In genomic region chr19:14162871-14163297, GRCh38 we compare ENCODE assay signal across 18 cellular contexts. TPM values are rescaled to one million over a fixed set of nuclear protein-coding genes. Genes with fewer than 3 reads are reported as not detected.
DNase-seq lines count a peak whose midpoint lies in the region; ATAC-seq, FAIRE-seq and TF ChIP-seq lines count a peak whose summit lies in the region.
"Had no signal": no experiment of that assay in that cellular context is flagged by ENCODE, and none has a peak within 500 bp of the region (broad histone marks: within the 10 kb centered on the region; RNA-seq: fewer than 3 reads in every experiment).

No MANE protein-coding gene starts in this region.

- H3K23ac ChIP-seq in mesenchymal stem cell (ENCODE audit: low read length in 2 of 2), result no peak overlapping the region

- no peak overlapping the region for H3K14ac ChIP-seq in mesenchymal stem cell (ENCODE audit: low read length in 2 of 2)

- H2BK12ac ChIP-seq in mesenchymal stem cell (ENCODE audit: low read length in 2 of 2), result no peak overlapping the region

- H3K36me3 Mint-ChIP-seq in MCF 10A (ENCODE audit: insufficient read depth, unreplicated experiment) (peaks cover 24% of the 10 kb centered on the region), Calu3 (ENCODE audit: insufficient read depth, unreplicated experiment) (no peaks in the 10 kb centered on the region)
- H3K36me3 Mint-ChIP-seq: IgD-negative memory B cell had no signal

- H3K18ac ChIP-seq in mesenchymal stem cell (ENCODE audit: low read depth in 1 of 2, low read length in 2 of 2), result no peak overlapping the region

- H3K9me2 ChIP-seq in PC-3 (replicated peaks; ENCODE audit: low read length), result no peaks in the 10 kb centered on the region

- H4K20me1 ChIP-seq in mammary epithelial cell (ENCODE audit: insufficient read depth, low read length) (no peaks in the 10 kb centered on the region), PC-3 (ENCODE audit: low read length) (no peaks in the 10 kb centered on the region)

- 98% methylated on average over 30 of the region's 38 CpGs for WGBS in mammary epithelial cell (ENCODE audit: low coverage, missing lambda C conversion rate)
- 98% methylated on average over 38 of the region's 38 CpGs for WGBS in mesenchymal stem cell

- no peak overlapping the region for H2AK5ac ChIP-seq in mesenchymal stem cell (ENCODE audit: low read length, severe bottlenecking)

- no peaks in the 10 kb centered on the region for H3K79me2 ChIP-seq in mammary epithelial cell (ENCODE audit: insufficient read depth, low read length)
- H3K79me2 ChIP-seq in PC-3 (ENCODE audit: low read length), result no peaks in the 10 kb centered on the region

- H2AFZ ChIP-seq in mammary epithelial cell (ENCODE audit: low read depth, low read length), result no peak overlapping the region
- no peak overlapping the region for H2AFZ ChIP-seq in PC-3 (ENCODE audit: low read length)
- no peak overlapping the region for H2AFZ ChIP-seq in mesenchymal stem cell (ENCODE audit: low read depth, low read length)

- H3K27me3 ChIP-seq in mammary epithelial cell (ENCODE audit: insufficient read depth, low read length) (no peaks in the 10 kb centered on the region), PC-3 (ENCODE audit: low read length) (no peaks in the 10 kb centered on the region), mesenchymal stem cell (ENCODE audit: control insufficient read depth in 1 of 2, insufficient read depth in 1 of 2, low read length in 2 of 2) (no peaks in the 10 kb centered on the region)

- H3K27ac Mint-ChIP-seq in MCF 10A (ENCODE audit: low read depth, unreplicated experiment) (no peak overlapping the region), Calu3 (ENCODE audit: unreplicated experiment) (no peak overlapping the region)
- H3K27ac Mint-ChIP-seq: CD14-positive monocyte, HFFc6, IgD-negative memory B cell had no signal

- H3K9me3 Mint-ChIP-seq in MCF 10A (ENCODE audit: unreplicated experiment) (no peaks in the 10 kb centered on the region), Calu3 (ENCODE audit: low read depth, unreplicated experiment) (no peaks in the 10 kb centered on the region)
- H3K9me3 Mint-ChIP-seq: CD4-positive, alpha-beta memory T cell; HFFc6; IgD-negative memory B cell had no signal

- TF ChIP-seq CTCF in mammary epithelial cell (conservative IDR thresholded peaks at IDR 0.05 in 1 of 2, IDR thresholded peaks at IDR 0.05 in 1 of 2; ENCODE audit: extremely low read depth in 1 of 2, insufficient read depth in 1 of 2, low read depth in 1 of 2, low read length in 2 of 2) (no peak), MCF 10A (IDR thresholded peaks at IDR 0.05; ENCODE audit: unreplicated experiment) (no peak), PC-3 (conservative IDR thresholded peaks at IDR 0.05; ENCODE audit: low read depth, low read length) (no peak), Calu3 (IDR thresholded peaks at IDR 0.05; ENCODE audit: unreplicated experiment) (no peak)

- H3F3A ChIP-seq in PC-3 (ENCODE audit: low read length, unreplicated experiment), result no peaks in the 10 kb centered on the region

- no peak overlapping the region for H4K8ac ChIP-seq in mesenchymal stem cell (ENCODE audit: low read length)

- in situ Hi-C loops in mammary epithelial cell (cut with MboI; ENCODE audit: low sequenced_read_pairs in 2 of 2), result no loop called here

- H3K9ac ChIP-seq in mammary epithelial cell (ENCODE audit: insufficient read depth, low read length), result no peak overlapping the region
- H3K9ac ChIP-seq in PC-3 (ENCODE audit: low read length), result no peak overlapping the region
- no peak overlapping the region for H3K9ac ChIP-seq in mesenchymal stem cell (ENCODE audit: low read length)

- TF ChIP-seq POLR2A in H54 (IDR thresholded peaks at IDR 0.05; ENCODE audit: low read depth, low read length), result no peak

- ATAC-seq in PC-3, result no peak

- no peak overlapping the region for H2BK15ac ChIP-seq in mesenchymal stem cell (ENCODE audit: low read depth, poor library complexity, severe bottlenecking)

- peak overlapping the region; percentile 53 for H4K91ac ChIP-seq in mesenchymal stem cell (ENCODE audit: low read length)

- no peaks in the 10 kb centered on the region for H3K27me3 Mint-ChIP-seq in MCF 10A (ENCODE audit: insufficient read depth, unreplicated experiment)
- H3K27me3 Mint-ChIP-seq in Calu3 (ENCODE audit: unreplicated experiment), result no peaks in the 10 kb centered on the region
- H3K27me3 Mint-ChIP-seq: CD4-positive, alpha-beta memory T cell had no signal

- no peak overlapping the region for H2BK120ac ChIP-seq in mesenchymal stem cell (ENCODE audit: low read depth, low read length)

- H3K4ac ChIP-seq in mesenchymal stem cell (ENCODE audit: low read depth in 1 of 2, low read length in 2 of 2), result no peak overlapping the region

- intact Hi-C loops in mammary epithelial cell (cut with micrococcal nuclease), result no loop called here
- intact Hi-C loops in MCF 10A (cut with micrococcal nuclease), result no loop called here
- intact Hi-C loops in PC-3 (cut with micrococcal nuclease), result no loop called here
- intact Hi-C loops in Calu3 (cut with micrococcal nuclease; ENCODE audit: unreplicated experiment), result no loop called here

- BruUV-seq in mammary epithelial cell (replicated peaks; lab: Mats Ljungman, UMichigan), result TSS peak; percentile 30
- no TSS peak for BruUV-seq in MCF 10A (replicated peaks; lab: Mats Ljungman, UMichigan)
- TSS peak; percentile 35 for BruUV-seq in PC-3 (replicated peaks; lab: Mats Ljungman, UMichigan)
- BruUV-seq in Calu3 (replicated peaks; lab: Mats Ljungman, UMichigan), result no TSS peak

- dilution Hi-C loops in mammary epithelial cell (cut with HindIII; ENCODE audit: low sequenced_read_pairs), result no loop called here

- CTCF ChIA-PET in mammary epithelial cell (lab: Charles Lee; ENCODE audit: low non-redundant PET) (no interaction called here), MCF 10A (lab: Yijun Ruan, JAX) (no interaction called here), PC-3 (lab: Charles Lee) (no interaction called here), Calu3 (lab: Charles Lee) (no interaction called here)

- no peak overlapping the region for H3K4me2 ChIP-seq in mammary epithelial cell (ENCODE audit: insufficient read depth, low read depth, low read length)
- H3K4me2 ChIP-seq in PC-3 (ENCODE audit: low read length), result no peak overlapping the region
- H3K4me2 ChIP-seq in mesenchymal stem cell (ENCODE audit: low read length, poor library complexity, severe bottlenecking), result no peak overlapping the region

- H3K27ac ChIP-seq in mammary epithelial cell (ENCODE audit: insufficient read depth, low read depth, low read length), result no peak overlapping the region
- H3K27ac ChIP-seq in PC-3 (ENCODE audit: low read length), result no peak overlapping the region
- H3K27ac ChIP-seq in mesenchymal stem cell (ENCODE audit: low read length, poor library complexity, severe bottlenecking), result no peak overlapping the region

- H3K36me3 ChIP-seq in mammary epithelial cell (ENCODE audit: insufficient read depth, low read length) (no peaks in the 10 kb centered on the region), PC-3 (ENCODE audit: low read depth, low read length) (peaks cover 4% of the 10 kb centered on the region), mesenchymal stem cell (ENCODE audit: control insufficient read depth in 1 of 2, insufficient read depth in 2 of 2, low read depth in 1 of 2, low read length in 2 of 2) (peaks cover 14 to 73% of the 10 kb centered on the region in 2 experiments)

- H3K79me1 ChIP-seq in mesenchymal stem cell (replicated peaks; ENCODE audit: low read length, poor library complexity, severe bottlenecking), result no peaks in the 10 kb centered on the region

- H3K4me1 Mint-ChIP-seq in MCF 10A (ENCODE audit: insufficient read depth, unreplicated experiment) (no peaks in the 10 kb centered on the region), Calu3 (ENCODE audit: low read depth, unreplicated experiment) (no peaks in the 10 kb centered on the region)

- POLR2A ChIA-PET in MCF 10A (lab: Yijun Ruan, JAX), result no interaction called here
- POLR2A ChIA-PET in PC-3 (lab: Charles Lee; ENCODE audit: unreplicated experiment), result no interaction called here

- H3K9me3 ChIP-seq in mammary epithelial cell (replicated peaks; ENCODE audit: insufficient read depth, low read length) (no peaks in the 10 kb centered on the region), PC-3 (ENCODE audit: low read length) (no peaks in the 10 kb centered on the region), mesenchymal stem cell (ENCODE audit: control insufficient read depth, low read length) (no peaks in the 10 kb centered on the region)

- DNase-seq in mammary epithelial cell, result no peak
- no peak for DNase-seq in MCF 10A (ENCODE audit: unreplicated experiment)
- DNase-seq in PC-3, result no peak
- no peak for DNase-seq in mesenchymal stem cell
- no peak for DNase-seq in A172 (ENCODE audit: low spot score)
- DNase-seq in Calu3, result no peak
- no peak for DNase-seq in H54 (ENCODE audit: insufficient read length, low spot score)
- DNase-seq: AML-193; CD4-positive, alpha-beta memory T cell; DMS79 treated with DMSO at 0.1 percent for 48 hours; GF-D8; GOT3; HCEC 1CT; HFFc6; KG1 had no signal

- FAIRE-seq in H54 (lab: Jason Lieb, UNC), result no peak
- FAIRE-seq: A204.1 had no signal

- no peak overlapping the region for H2BK5ac ChIP-seq in mesenchymal stem cell (ENCODE audit: low read depth, low read length, poor library complexity, severe bottlenecking)

- H3K4me1 ChIP-seq in mammary epithelial cell (ENCODE audit: insufficient read depth, low read length) (no peaks in the 10 kb centered on the region), PC-3 (ENCODE audit: insufficient read depth, low read length) (no peaks in the 10 kb centered on the region), mesenchymal stem cell (ENCODE audit: control insufficient read depth, insufficient read depth, low read depth, low read length) (peaks cover 13% of the 10 kb centered on the region)

- no peak overlapping the region for H3K4me3 Mint-ChIP-seq in MCF 10A (ENCODE audit: unreplicated experiment)
- no peak overlapping the region for H3K4me3 Mint-ChIP-seq in Calu3 (ENCODE audit: low read depth, unreplicated experiment)
- H3K4me3 Mint-ChIP-seq: CD14-positive monocyte; CD4-positive, alpha-beta memory T cell; HFFc6; IgD-negative memory B cell had no signal

- H3K4me3 ChIP-seq in mammary epithelial cell (replicated peaks in 1 of 3; ENCODE audit: insufficient read depth in 1 of 3, low read depth in 2 of 3, low read length in 3 of 3) (no peak overlapping the region), PC-3 (ENCODE audit: low read length) (no peak overlapping the region), mesenchymal stem cell (ENCODE audit: insufficient read depth in 1 of 2, low read depth in 1 of 2, low read length in 2 of 2) (no peak overlapping the region)

RNA-seq across cellular contexts. Expression of gene ASF1B, which starts 26.5 kb away (rescaled TPM):
- total RNA-seq in mammary epithelial cell (10 to 100 TPM in 1 of 2 donors, 1 to 10 TPM in 1; 2.5 to 23.4 TPM), MCF 10A (2022) (6.5 and 7.0 TPM in 2 replicates), PC-3 (2014; rRNA removed) (71.2 and 84.7 TPM in 2 replicates), Calu3 (2022) (42.6 and 44.2 TPM in 2 replicates)
- 43.5 TPM for polyA plus RNA-seq in mammary epithelial cell
- 70.1 TPM for polyA minus RNA-seq in mammary epithelial cell
- polyA plus RNA-seq in mesenchymal stem cell (2013, experiment 1 of 2), result 3.5 TPM
- 3.5 TPM for polyA plus RNA-seq in mesenchymal stem cell (2013, experiment 2 of 2)
- 54.9 and 78.9 TPM in 2 replicates for total RNA-seq in A172 (2014; rRNA removed; shearing (Covaris generic))

RNA-seq across cellular contexts. Expression of gene ADGRL1, which starts 43.1 kb away (rescaled TPM):
- total RNA-seq in mammary epithelial cell (10 to 100 TPM in 1 of 2 donors, 1 to 10 TPM in 1; 9.0 to 14.9 TPM), MCF 10A (2022) (13.0 and 15.9 TPM in 2 replicates), PC-3 (2014; rRNA removed) (37.2 and 39.3 TPM in 2 replicates), Calu3 (2022) (24.8 and 26.5 TPM in 2 replicates)
- polyA plus RNA-seq in mammary epithelial cell, result 5.7 TPM
- polyA minus RNA-seq in mammary epithelial cell, result 35.6 TPM
- 8.3 TPM for polyA plus RNA-seq in mesenchymal stem cell (2013, experiment 1 of 2)
- polyA plus RNA-seq in mesenchymal stem cell (2013, experiment 2 of 2), result 9.0 TPM
- 5.1 and 7.6 TPM in 2 replicates for total RNA-seq in A172 (2014; rRNA removed; shearing (Covaris generic))
- polyA plus RNA-seq: CD14-positive monocyte had no signal

RNA-seq across cellular contexts. Expression of gene PRKACA, which starts 45.3 kb away (rescaled TPM):
- total RNA-seq in mammary epithelial cell, result 10 to 100 TPM; 44.0 to 82.1 TPM
- polyA plus RNA-seq in mammary epithelial cell, result 78.8 TPM
- polyA minus RNA-seq in mammary epithelial cell, result 65.9 TPM
- 44.7 and 49.8 TPM in 2 replicates for total RNA-seq in MCF 10A (2022)
- 50.2 and 72.9 TPM in 2 replicates for total RNA-seq in PC-3 (2014; rRNA removed)
- polyA plus RNA-seq in mesenchymal stem cell (2013, experiment 1 of 2), result 96.5 TPM
- 94.5 TPM for polyA plus RNA-seq in mesenchymal stem cell (2013, experiment 2 of 2)
- 43.1 and 72.6 TPM in 2 replicates for total RNA-seq in A172 (2014; rRNA removed; shearing (Covaris generic))
- total RNA-seq in Calu3 (2022), result 57.3 and 59.8 TPM in 2 replicates
